In the genomic region with DNA sequence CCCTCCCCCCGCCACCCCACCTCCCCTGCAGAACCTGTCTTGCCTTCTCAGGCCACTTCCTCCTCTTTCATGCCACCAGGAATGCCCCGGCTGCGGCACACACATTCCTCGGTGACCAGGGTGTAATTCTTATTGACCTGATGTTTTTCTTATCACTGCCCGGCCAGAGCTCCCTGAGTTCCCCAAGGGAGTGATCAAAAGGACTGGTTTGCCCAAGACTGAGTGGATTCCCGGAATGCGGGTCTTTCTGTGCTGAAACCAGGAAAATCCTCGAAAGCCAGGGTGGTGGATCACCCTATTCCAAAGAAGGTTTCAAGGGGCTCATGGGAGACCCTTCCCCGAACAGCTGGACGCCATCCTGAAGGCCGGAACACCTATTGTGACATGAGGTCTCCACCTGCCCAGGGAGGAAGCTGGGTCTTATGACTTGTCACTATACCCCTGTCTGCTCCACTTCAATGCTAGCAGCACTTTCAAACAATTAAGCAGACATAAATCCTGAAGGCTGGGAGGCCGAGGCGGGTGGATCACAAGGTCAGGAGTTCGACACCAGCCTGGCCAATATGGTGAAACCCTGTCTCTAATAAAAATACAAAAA, we compare ENCODE assay signal across 16 cellular contexts.
"Had no signal": no experiment of that assay in that cellular context is flagged by ENCODE, and none has a peak within 500 bp of the region (broad histone marks: within the 10 kb centered on the region; RNA-seq: fewer than 3 reads in every experiment).

No MANE protein-coding gene starts in this region.

- H3K4me3 Mint-ChIP-seq: activated CD4-positive, alpha-beta T cell treated with anti-CD3 and anti-CD28 coated beads, Interleukin-2, amount 10 ng/mL, durations not matched to agents 24 days and 14 days; activated CD8-positive, alpha-beta T cell treated with anti-CD3 and anti-CD28 coated beads, Interleukin-2, amount 10 ng/mL, durations not matched to agents 7 days and 5 days; activated naive CD8-positive, alpha-beta T cell treated with anti-CD3 and anti-CD28 coated beads, Interleukin-2, amount 50 U/mL, for 24 hours; effector memory CD8-positive, alpha-beta T cell; stimulated activated naive CD8-positive, alpha-beta T cell treated with anti-CD3 and anti-CD28 coated beads, Interleukin-15, Interleukin-2, amounts not matched to agents 100 ng/mL and 50 ng/mL, for 24 hours had no signal

- H3K4me1 ChIP-seq: gastrocnemius medialis, heart right ventricle had no signal

- H3K27me3 ChIP-seq: gastrocnemius medialis had no signal

- H3K27ac ChIP-seq: gastrocnemius medialis, heart right ventricle had no signal

- H3K27ac Mint-ChIP-seq: activated CD4-positive, alpha-beta T cell treated with anti-CD3 and anti-CD28 coated beads, Interleukin-2, amount 10 ng/mL, durations not matched to agents 24 days and 14 days; activated CD8-positive, alpha-beta T cell treated with anti-CD3 and anti-CD28 coated beads, Interleukin-2, amount 10 ng/mL, durations not matched to agents 7 days and 5 days; activated naive CD8-positive, alpha-beta T cell treated with anti-CD3 and anti-CD28 coated beads, Interleukin-2, amount 50 U/mL, for 24 hours; effector memory CD8-positive, alpha-beta T cell; stimulated activated naive CD8-positive, alpha-beta T cell treated with anti-CD3 and anti-CD28 coated beads, Interleukin-15, Interleukin-2, amounts not matched to agents 100 ng/mL and 50 ng/mL, for 24 hours had no signal

- H3K4me1 Mint-ChIP-seq: activated CD4-positive, alpha-beta T cell treated with anti-CD3 and anti-CD28 coated beads, Interleukin-2, amount 10 ng/mL, durations not matched to agents 24 days and 14 days; activated naive CD8-positive, alpha-beta T cell treated with anti-CD3 and anti-CD28 coated beads, Interleukin-2, amount 50 U/mL, for 24 hours had no signal

- H3K4me3 ChIP-seq: gastrocnemius medialis, heart right ventricle had no signal

- H3K9me3 Mint-ChIP-seq: activated CD4-positive, alpha-beta T cell treated with anti-CD3 and anti-CD28 coated beads, Interleukin-2, amount 10 ng/mL, durations not matched to agents 24 days and 14 days; activated naive CD8-positive, alpha-beta T cell treated with anti-CD3 and anti-CD28 coated beads, Interleukin-2, amount 50 U/mL, for 24 hours; effector memory CD8-positive, alpha-beta T cell; stimulated activated naive CD8-positive, alpha-beta T cell treated with anti-CD3 and anti-CD28 coated beads, Interleukin-15, Interleukin-2, amounts not matched to agents 100 ng/mL and 50 ng/mL, for 24 hours had no signal

- ATAC-seq: activated CD8-positive, alpha-beta T cell treated with anti-CD3 and anti-CD28 coated beads, Interleukin-2, amount 10 ng/mL, durations not matched to agents 7 days and 5 days; activated naive CD8-positive, alpha-beta T cell treated with anti-CD3 and anti-CD28 coated beads, Interleukin-2, amount 50 U/mL, for 24 hours; effector memory CD8-positive, alpha-beta T cell; gastrocnemius medialis; heart right ventricle; sciatic nerve had no signal

- H3K9me3 ChIP-seq: gastrocnemius medialis, heart right ventricle had no signal

- DNase-seq: activated CD4-positive, alpha-beta T cell treated with anti-CD3 and anti-CD28 coated beads, Interleukin-2, amount 10 ng/mL, durations not matched to agents 24 days and 14 days; activated CD4-positive, CD25-positive, alpha-beta regulatory T cell; activated CD8-positive, alpha-beta T cell treated with anti-CD3 and anti-CD28 coated beads, Interleukin-2, amount 10 ng/mL, durations not matched to agents 7 days and 5 days; activated naive CD4-positive, alpha-beta T cell treated with Interleukin-2 at 50 U/mL for 16 hours; activated naive CD8-positive, alpha-beta T cell treated with anti-CD3 and anti-CD28 coated beads, Interleukin-2, amount 50 U/mL, for 24 hours; activated T-cell treated with anti-CD3 and anti-CD28 coated beads for 4 hours; aorta; dermis blood vessel endothelial cell; effector memory CD8-positive, alpha-beta T cell; gastrocnemius medialis; heart right ventricle; islet precursor cell; mesenchymal stem cell; T-helper 2 cell had no signal

- H3K36me3 ChIP-seq: gastrocnemius medialis, heart right ventricle had no signal
